In genomic region chr15:90909449-90909848, GRCh38 we compare ENCODE assay signal across 7 cellular contexts. TPM values are rescaled to one million over a fixed set of nuclear protein-coding genes. Genes with fewer than 3 reads are reported as not detected.
DNase-seq lines count a peak whose midpoint lies in the region; ATAC-seq and TF ChIP-seq lines count a peak whose summit lies in the region.
"Not testable (repeated sequence)": the region's sequence is repeated elsewhere in the genome, so short reads cannot be mapped to it uniquely, and the experiment has no call there.

No MANE protein-coding gene starts in this region.

- intact Hi-C loops in left ventricle myocardium inferior (cut with micrococcal nuclease); sciatic nerve (cut with DNase I): not testable (repeated sequence)

- H3K27me3 ChIP-seq in left ventricle myocardium inferior (ENCODE audit: low read depth); layer of hippocampus (ENCODE audit: control insufficient read depth, insufficient read depth, low read length); tibial nerve: not testable (repeated sequence)

- WGBS in tibial nerve, 2 donors: 63% methylated on average over 11 of the region's 11 CpGs

- DNase-seq in activated T-cell treated with anti-CD3 and anti-CD28 coated beads, Interleukin-2, amount 50 U/mL, for 24 hours; left ventricle myocardium inferior; tibial nerve (ENCODE audit: low spot score in 2 of 2): not testable (repeated sequence)
- DNase-seq in sciatic nerve (ENCODE audit: low spot score): peak; percentile 55

- TF ChIP-seq EP300 in Ishikawa (IDR thresholded peaks at IDR 0.05; ENCODE audit: borderline replicate concordance); tibial nerve (IDR thresholded peaks at IDR 0.05): not testable (repeated sequence)

- not testable (repeated sequence) for TF ChIP-seq RAD21 in Ishikawa (IDR thresholded peaks at IDR 0.05; ENCODE audit: low read depth)

- H3K36me3 ChIP-seq in left ventricle myocardium inferior (peaks cover 93% of the 10 kb centered on the region), tibial nerve (peaks cover 7 to 86% (median 68%) of the 10 kb centered on the region in 3 donors)

- not testable (repeated sequence) for H3K9me3 Mint-ChIP-seq in activated T-cell treated with anti-CD3 and anti-CD28 coated beads, Interleukin-2, amount 50 U/mL, for 24 hours

- not testable (repeated sequence) for TF ChIP-seq CTCF in left ventricle myocardium inferior (IDR thresholded peaks at IDR 0.05; ENCODE audit: borderline replicate concordance); tibial nerve (IDR thresholded peaks at IDR 0.05)

- H3K27ac ChIP-seq in cingulate gyrus (ENCODE audit: low read depth, low read length) (peak overlapping the region; percentile 44), left ventricle myocardium inferior (replicated peaks) (peak overlapping the region; percentile 86), layer of hippocampus (ENCODE audit: low read depth, low read length) (peak overlapping the region; percentile 42), tibial nerve (peak overlapping the region; percentile 54 to 96 (median 76))

- not testable (repeated sequence) for TF ChIP-seq POLR2A in tibial nerve (IDR thresholded peaks at IDR 0.05)

- H3K4me1 ChIP-seq in left ventricle myocardium inferior: peaks cover 58% of the 10 kb centered on the region
- H3K4me1 ChIP-seq in tibial nerve: peaks cover 0 to 58% (median 40%) of the 10 kb centered on the region in 4 donors

- peak overlapping the region; percentile 52 for H3K27ac Mint-ChIP-seq in activated T-cell treated with anti-CD3 and anti-CD28 coated beads, Interleukin-2, amount 50 U/mL, for 24 hours

- H3K4me3 ChIP-seq in left ventricle myocardium inferior, tibial nerve: not testable (repeated sequence)

- ATAC-seq in sciatic nerve: not testable (repeated sequence)

- H3K9me3 ChIP-seq in left ventricle myocardium inferior (replicated peaks); tibial nerve: not testable (repeated sequence)

- H3K36me3 Mint-ChIP-seq in activated T-cell treated with anti-CD3 and anti-CD28 coated beads, Interleukin-2, amount 50 U/mL, for 24 hours (ENCODE audit: low read depth): peaks cover 97% of the 10 kb centered on the region

- H3K4me1 Mint-ChIP-seq in activated T-cell treated with anti-CD3 and anti-CD28 coated beads, Interleukin-2, amount 50 U/mL, for 24 hours (ENCODE audit: low read depth): not testable (repeated sequence)

- not testable (repeated sequence) for H3K4me3 Mint-ChIP-seq in activated T-cell treated with anti-CD3 and anti-CD28 coated beads, Interleukin-2, amount 50 U/mL, for 24 hours

- H3K27me3 Mint-ChIP-seq in activated T-cell treated with anti-CD3 and anti-CD28 coated beads, Interleukin-2, amount 50 U/mL, for 24 hours: not testable (repeated sequence)

TF ChIP-seq in Ishikawa, 13 proteins besides CTCF, POLR2A, EP300 and RAD21:
- TF ChIP-seq NFIC (IDR thresholded peaks at IDR 0.05): peak; percentile 65
TF ChIP-seq in Ishikawa: peak in this region for 1; not testable (repeated sequence) for 12.

RNA-seq across cellular contexts. Expression of gene MAN2A2, which starts 6.3 kb away (rescaled TPM):
- total RNA-seq in left ventricle myocardium inferior: 95.4 TPM
- total RNA-seq in sciatic nerve: 150 TPM
- total RNA-seq in tibial nerve: 100 to 1,000 TPM in 3 of 4 donors, 10 to 100 TPM in 1; 83.5 to 178 (median 128) TPM

RNA-seq across cellular contexts. Expression of gene HDDC3, which starts 22.9 kb away (rescaled TPM):
- total RNA-seq in left ventricle myocardium inferior: 12.7 TPM
- 12.7 TPM for total RNA-seq in sciatic nerve
- total RNA-seq in tibial nerve: 10 to 100 TPM; 16.5 to 22.5 (median 18.7) TPM

RNA-seq across cellular contexts. Expression of gene FES, which starts 25.1 kb away (rescaled TPM):
- 11.9 TPM for total RNA-seq in left ventricle myocardium inferior
- 44.8 TPM for total RNA-seq in sciatic nerve
- total RNA-seq in tibial nerve: 100 to 1,000 TPM in 1 of 4 donors, 10 to 100 TPM in 3; 62.0 to 183 (median 72.1) TPM

RNA-seq across cellular contexts. Expression of gene UNC45A, which starts 25.6 kb away (rescaled TPM):
- 21.9 TPM for total RNA-seq in left ventricle myocardium inferior
- total RNA-seq in sciatic nerve: 56.8 TPM
- 10 to 100 TPM; 47.7 to 64.2 (median 58.4) TPM for total RNA-seq in tibial nerve

RNA-seq across cellular contexts. Expression of gene FURIN, which starts 41.1 kb away (rescaled TPM):
- total RNA-seq in left ventricle myocardium inferior (42.7 TPM), sciatic nerve (51.6 TPM), tibial nerve (10 to 100 TPM; 28.7 to 71.1 (median 42.4) TPM)
